Comparison of ENCODE assay signal across 8 cellular contexts in the genomic region with DNA sequence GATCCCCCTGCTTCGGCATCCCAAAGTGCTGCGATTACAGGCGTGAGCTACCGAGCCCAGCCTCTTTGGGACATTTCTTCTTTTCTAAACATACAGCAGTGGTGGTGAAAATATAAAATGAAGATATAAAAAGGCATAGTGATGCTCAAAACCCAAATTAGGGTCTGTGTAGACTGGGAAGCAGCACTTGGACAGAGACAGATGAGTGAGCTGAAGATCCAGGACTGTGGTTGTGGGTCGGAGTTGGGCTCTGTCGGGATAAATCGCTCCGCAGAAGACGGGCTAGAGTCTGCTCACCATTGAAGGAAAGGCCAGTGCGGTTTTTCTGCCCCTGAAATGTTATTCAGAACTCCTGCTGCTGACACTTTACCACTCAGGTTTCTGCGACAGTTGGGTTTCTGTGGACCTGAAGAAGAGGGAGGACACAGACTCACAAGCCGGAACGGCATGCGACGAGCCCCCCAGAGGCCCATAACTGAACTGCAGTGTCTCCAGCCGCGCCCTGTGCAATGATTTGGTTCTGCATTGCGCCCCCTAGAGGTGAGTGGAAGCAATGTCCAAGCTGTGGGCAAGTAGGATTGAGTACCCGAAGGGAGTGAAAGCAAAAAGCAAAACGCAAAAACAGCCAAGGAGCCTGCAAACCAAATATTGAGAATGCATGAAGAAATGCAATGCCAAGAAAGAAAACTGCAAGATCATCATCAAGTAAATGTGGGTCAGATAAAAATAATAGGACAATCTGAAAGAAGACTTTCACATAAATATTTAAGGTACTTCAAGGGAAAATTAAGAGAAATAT.
A peak's percentile ranks its signal among the peaks of the same experiment; 100 is the strongest.
DNase-seq lines count a peak whose midpoint lies in the region; ATAC-seq and TF ChIP-seq lines count a peak whose summit lies in the region.

No MANE protein-coding gene starts in this region.

- intact Hi-C loops in left cardiac atrium (cut with DNase I) = loop anchor here in 1 of 2 donors (5.0 kb wide), 1 partner anchor 194 kb away; a partner anchor contains a TSS

- DNase-seq in MV-4-11 (lab: John Stamatoyannopoulos, UW) = peak; percentile 74
- DNase-seq in SW480 (ENCODE audit: low spot score) = peak; percentile 81
- DNase-seq in activated naive CD8-positive, alpha-beta T cell treated with anti-CD3 and anti-CD28 coated beads, Interleukin-2, amount 50 U/mL, for 16 hours (ENCODE audit: low read depth, low spot score) = peak; percentile 73
- peak; percentile 86 for DNase-seq in left cardiac atrium
- DNase-seq in retina = peak; percentile 67
- no peak for DNase-seq in DMS153 (lab: John Stamatoyannopoulos, UW)

- peak; percentile 99 for TF ChIP-seq CTCF in GM12874 (IDR thresholded peaks at IDR 0.05; ENCODE audit: insufficient read depth, low read depth, low read length)

- peak; percentile 99 for ATAC-seq in HG02588 (IDR thresholded peaks at IDR 0.05; ENCODE audit: unreplicated experiment)
- ATAC-seq in left cardiac atrium = peak; percentile 94 to 98
